20 cellular contexts compared by ENCODE assay signal in the genomic region with DNA sequence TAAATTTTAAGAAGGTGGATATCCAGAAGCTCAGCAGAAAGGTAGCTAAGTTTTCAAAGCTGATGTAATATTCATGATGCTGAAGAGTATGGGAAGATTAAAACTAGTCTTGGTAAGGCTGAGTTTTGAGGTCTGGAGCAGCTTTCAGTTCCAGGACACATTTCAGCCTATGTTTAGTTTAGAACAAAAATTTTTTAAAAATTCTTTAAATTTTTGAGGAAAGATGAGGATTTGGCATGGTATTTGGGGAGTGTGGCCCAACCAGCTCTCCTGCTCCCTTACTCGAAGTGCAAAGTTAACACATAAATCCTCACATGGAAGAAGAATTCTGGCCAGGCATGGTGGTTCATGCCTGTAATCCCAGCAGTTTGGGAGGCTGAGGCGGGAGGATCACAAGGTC.
DNase-seq lines count a peak whose midpoint lies in the region; ATAC-seq and TF ChIP-seq lines count a peak whose summit lies in the region.
"Had no signal": no experiment of that assay in that cellular context is flagged by ENCODE, and none has a peak within 500 bp of the region (broad histone marks: within the 10 kb centered on the region; RNA-seq: fewer than 3 reads in every experiment).

No MANE protein-coding gene starts in this region.

- no peak overlapping the region for H2BK120ac ChIP-seq in IMR-90 (ENCODE audit: low read depth, low read length)

- H3K9me1 ChIP-seq in IMR-90 (ENCODE audit: insufficient read depth, low read length), result no peaks in the 10 kb centered on the region

- H3K14ac ChIP-seq in IMR-90 (replicated peaks; ENCODE audit: low read depth, low read length), result no peak overlapping the region

- CTCF ChIA-PET in IMR-90 (lab: Yijun Ruan, JAX), result no interaction called here

- no peak for TF ChIP-seq POLR2A in IMR-90 (IDR thresholded peaks at IDR 0.05; ENCODE audit: low read depth, low read length)

- H4K20me1 ChIP-seq in IMR-90 (ENCODE audit: insufficient read depth, low read length), result no peaks in the 10 kb centered on the region
- H4K20me1 ChIP-seq: BLaER1 had no signal

- H3K36me3 ChIP-seq in IMR-90 (ENCODE audit: control insufficient read depth, insufficient read depth, low read length), result no peaks in the 10 kb centered on the region
- H3K36me3 ChIP-seq: BLaER1 had no signal

- H3K56ac ChIP-seq in IMR-90 (ENCODE audit: extremely low read depth, insufficient read depth, low read length), result no peak overlapping the region

- no peaks in the 10 kb centered on the region for H3K9me3 ChIP-seq in IMR-90 (ENCODE audit: control insufficient read depth, insufficient read depth, low read length)
- H3K9me3 ChIP-seq: A549 had no signal

- H3K27me3 ChIP-seq in IMR-90 (ENCODE audit: control insufficient read depth, insufficient read depth, low read length), result no peaks in the 10 kb centered on the region
- H3K27me3 ChIP-seq: BLaER1 had no signal

- H4K5ac ChIP-seq in IMR-90 (ENCODE audit: low read depth, low read length), result no peak overlapping the region

- no peak overlapping the region for H3K18ac ChIP-seq in IMR-90 (ENCODE audit: low read depth, low read length)

- H3K4me2 ChIP-seq in IMR-90 (ENCODE audit: low read depth, low read length), result no peak overlapping the region
- H3K4me2 ChIP-seq: A549, BLaER1 had no signal

- dilution Hi-C loops in IMR-90 (cut with HindIII; ENCODE audit: low sequenced_read_pairs, unreplicated experiment), result no loop called here

- H3K79me1 ChIP-seq in IMR-90 (ENCODE audit: low read depth in 1 of 2, low read length in 2 of 2), result no peaks in the 10 kb centered on the region

- no peak overlapping the region for H2AK9ac ChIP-seq in IMR-90 (replicated peaks; ENCODE audit: low read depth, low read length, poor library complexity)

- no peak overlapping the region for H2AK5ac ChIP-seq in IMR-90 (ENCODE audit: low read depth, low read length)

- H3K4ac ChIP-seq in IMR-90 (ENCODE audit: low read depth, low read length), result no peak overlapping the region

- no peak for TF ChIP-seq CTCF in IMR-90 (conservative IDR thresholded peaks at IDR 0.05; ENCODE audit: low read depth, low read length)

- H3K4me1 ChIP-seq in IMR-90 (ENCODE audit: control insufficient read depth, insufficient read depth, low read length), result no peaks in the 10 kb centered on the region
- H3K4me1 ChIP-seq: A549, BLaER1 had no signal

- no CpG with 5 or more reads among the region's 2 CpGs for WGBS in IMR-90 (ENCODE audit: extremely low coverage in 2 of 2, insufficient read length in 1 of 2), 2 experiments

- no peak overlapping the region for H3K27ac ChIP-seq in IMR-90 (ENCODE audit: insufficient read depth, low read length)
- H3K27ac ChIP-seq: A549, BLaER1, HL-60 had no signal

- no peak overlapping the region for H2BK20ac ChIP-seq in IMR-90 (ENCODE audit: low read depth, low read length)

- H3K23ac ChIP-seq in IMR-90 (ENCODE audit: low read depth, low read length), result no peak overlapping the region

- in situ Hi-C loops in IMR-90 (cut with MboI; ENCODE audit: low sequenced_read_pairs), result no loop called here

- peak; percentile 53 for DNase-seq in EH (ENCODE audit: low read depth)
- DNase-seq in IMR-90, result no peak
- peak; percentile 50 for DNase-seq in fibroblast of peridontal ligament (ENCODE audit: extremely low read depth)
- no peak for DNase-seq in cortex of kidney (lab: John Stamatoyannopoulos, UW)
- no peak for DNase-seq in AG08396 (ENCODE audit: low spot score)
- DNase-seq in stimulated activated CD4-positive, alpha-beta T cell treated with anti-CD3 and anti-CD28 coated beads, Interleukin-15, amount 100 ng/mL, for 24 hours, result no peak
- DNase-seq: AML-193; CD4-positive, alpha-beta memory T cell; DMS153; DMS79; GOT3; H7; HFFc6; Karpas-422; KBM-7 had no signal

- no peak overlapping the region for H4K91ac ChIP-seq in IMR-90 (ENCODE audit: insufficient read depth, low read depth, low read length)

- peak; percentile 57 for ATAC-seq in IMR-90 (ENCODE audit: low read depth)
- no peak for ATAC-seq in GM21825 (IDR thresholded peaks at IDR 0.05; ENCODE audit: unreplicated experiment)
- ATAC-seq: A549, HCT116 had no signal

- H2BK15ac ChIP-seq in IMR-90 (ENCODE audit: low read depth, low read length), result no peak overlapping the region

- H2BK5ac ChIP-seq in IMR-90 (ENCODE audit: low read depth, low read length, poor library complexity, severe bottlenecking), result no peak overlapping the region

- intact Hi-C loops in IMR-90 (cut with micrococcal nuclease), result no loop called here

- POLR2A ChIA-PET in IMR-90 (lab: Charles Lee; ENCODE audit: unreplicated experiment), result no interaction called here

- no TSS peak for BruUV-seq in IMR-90 (replicated peaks; lab: Mats Ljungman, UMichigan)

- no peak overlapping the region for H2AFZ ChIP-seq in IMR-90 (replicated peaks; ENCODE audit: low read length, poor library complexity)

- no peak overlapping the region for H3K9ac ChIP-seq in IMR-90 (ENCODE audit: low read depth, low read length)
- H3K9ac ChIP-seq: BLaER1 had no signal

- no peak for TF ChIP-seq RAD21 in IMR-90 (IDR thresholded peaks at IDR 0.05; ENCODE audit: low read length)

- no peak overlapping the region for H4K8ac ChIP-seq in IMR-90 (ENCODE audit: low read depth in 2 of 2, low read length in 2 of 2)

- H3K4me3 ChIP-seq in IMR-90 (ENCODE audit: insufficient read depth, low read depth, low read length), result no peak overlapping the region
- H3K4me3 ChIP-seq: A549, BLaER1 had no signal

TF ChIP-seq in IMR-90, 13 proteins besides CTCF, POLR2A, EP300 and RAD21:
- TF ChIP-seq FOS (IDR thresholded peaks at IDR 0.05; ENCODE audit: low read depth, low read length) (no peak), ELK1 (IDR thresholded peaks at IDR 0.05; ENCODE audit: borderline replicate concordance, low read depth, low read length) (no peak), MXI1 (IDR thresholded peaks at IDR 0.05; ENCODE audit: borderline replicate concordance, low read depth, low read length) (no peak), MAZ (IDR thresholded peaks at IDR 0.05; ENCODE audit: borderline replicate concordance, low read depth, low read length) (no peak), CEBPB (IDR thresholded peaks at IDR 0.05; ENCODE audit: low read depth, low read length) (no peak), CHD1 (IDR thresholded peaks at IDR 0.05; ENCODE audit: low read depth, low read length) (no peak), SMC3 (IDR thresholded peaks at IDR 0.05; ENCODE audit: low read depth, low read length) (no peak), NFE2L2 (IDR thresholded peaks at IDR 0.05; ENCODE audit: low read depth, low read length) (no peak), RFX5 (IDR thresholded peaks at IDR 0.05; ENCODE audit: low read depth, low read length) (no peak), RCOR1 (IDR thresholded peaks at IDR 0.05; ENCODE audit: insufficient replicate concordance, low read length) (no peak), BHLHE40 (IDR thresholded peaks at IDR 0.05; ENCODE audit: low read depth, low read length) (no peak), MAFK (IDR thresholded peaks at IDR 0.05; ENCODE audit: low read depth, low read length) (no peak)
- TF ChIP-seq, protein P1, sequence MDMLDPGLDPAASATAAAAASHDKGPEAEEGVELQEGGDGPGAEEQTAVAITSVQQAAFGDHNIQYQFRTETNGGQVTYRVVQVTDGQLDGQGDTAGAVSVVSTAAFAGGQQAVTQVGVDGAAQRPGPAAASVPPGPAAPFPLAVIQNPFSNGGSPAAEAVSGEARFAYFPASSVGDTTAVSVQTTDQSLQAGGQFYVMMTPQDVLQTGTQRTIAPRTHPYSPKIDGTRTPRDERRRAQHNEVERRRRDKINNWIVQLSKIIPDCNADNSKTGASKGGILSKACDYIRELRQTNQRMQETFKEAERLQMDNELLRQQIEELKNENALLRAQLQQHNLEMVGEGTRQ (IDR thresholded peaks at IDR 0.05; ENCODE audit: low read depth, low read length), result no peak

Comparison
In these comparisons a context has a peak if more than half of its experiments do, and no peak if none do; other contexts are left out.
1. DNase-seq: peak in EH (single experiment) and fibroblast of peridontal ligament (single experiment); none in IMR-90 (single experiment), cortex of kidney (single experiment), AG08396 (single experiment) and stimulated activated CD4-positive, alpha-beta T cell treated with anti-CD3 and anti-CD28 coated beads, Interleukin-15, amount 100 ng/mL, for 24 hours (single experiment).